36 cellular contexts compared by ENCODE assay signal in the genomic region with DNA sequence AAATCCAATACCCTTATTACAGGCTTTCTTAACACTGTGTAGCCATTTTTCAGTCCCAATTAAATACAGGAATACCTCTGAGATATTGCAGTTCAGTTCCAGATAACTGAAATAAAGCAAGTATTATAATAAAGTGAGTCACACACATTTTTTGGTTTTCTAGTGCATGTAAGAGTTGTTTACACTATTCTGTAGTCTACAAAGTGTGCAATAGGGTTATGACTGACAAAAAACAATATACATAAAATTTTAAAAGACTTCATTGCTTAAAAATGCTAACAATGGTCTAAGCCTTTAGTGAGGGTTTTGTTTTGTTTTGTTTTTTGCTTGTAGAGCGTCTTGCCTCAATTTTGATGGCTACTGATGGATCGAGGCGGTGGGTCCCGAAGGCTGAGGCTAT.
"Had no signal": no experiment of that assay in that cellular context is flagged by ENCODE, and none has a peak within 500 bp of the region (broad histone marks: within the 10 kb centered on the region; RNA-seq: fewer than 3 reads in every experiment).

No MANE protein-coding gene starts in this region.

- H3K36me3 Mint-ChIP-seq: activated naive CD4-positive, alpha-beta T cell treated with anti-CD3 and anti-CD28 coated beads, Interleukin-2, amount 10 ng/mL, durations not matched to agents 7 days and 5 days; activated naive CD8-positive, alpha-beta T cell treated with anti-CD3 and anti-CD28 coated beads, Interleukin-2, amount 10 ng/mL, durations not matched to agents 7 days and 5 days; brain; WTC11 had no signal

- H3K27me3 ChIP-seq: breast epithelium, cardiac muscle cell, colonic mucosa, esophagus squamous epithelium, foreskin keratinocyte, gastrocnemius medialis, heart left ventricle had no signal

- H3K4me3 ChIP-seq: breast epithelium, cardiac muscle cell, colonic mucosa, esophagus squamous epithelium, gastrocnemius medialis, heart left ventricle had no signal

- H3K9me3 Mint-ChIP-seq: activated naive CD4-positive, alpha-beta T cell treated with anti-CD3 and anti-CD28 coated beads, Interleukin-2, amount 10 ng/mL, durations not matched to agents 7 days and 5 days; brain had no signal

- H3K4me1 ChIP-seq: breast epithelium, colonic mucosa, esophagus squamous epithelium, foreskin keratinocyte, gastrocnemius medialis had no signal

- H3K27me3 Mint-ChIP-seq: activated CD4-positive, alpha-beta memory T cell treated with anti-CD3 and anti-CD28 coated beads, Interleukin-2, amount 10 ng/mL, durations not matched to agents 7 days and 5 days; activated CD4-positive, alpha-beta T cell treated with anti-CD3 and anti-CD28 coated beads, Interleukin-2, amount 10 ng/mL, durations not matched to agents 7 days and 5 days; activated naive CD4-positive, alpha-beta T cell treated with anti-CD3 and anti-CD28 coated beads, Interleukin-2, amount 10 ng/mL, durations not matched to agents 7 days and 5 days; activated naive CD8-positive, alpha-beta T cell treated with anti-CD3 and anti-CD28 coated beads, Interleukin-2, amount 10 ng/mL, durations not matched to agents 7 days and 5 days; activated T-cell treated with anti-CD3 and anti-CD28 coated beads, Interleukin-2, amount 50 U/mL, for 24 hours had no signal

- H3K4me3 Mint-ChIP-seq: activated CD4-positive, alpha-beta memory T cell treated with anti-CD3 and anti-CD28 coated beads, Interleukin-2, amount 10 ng/mL, durations not matched to agents 7 days and 5 days; activated CD4-positive, alpha-beta T cell treated with anti-CD3 and anti-CD28 coated beads, Interleukin-2, amount 10 ng/mL, durations not matched to agents 7 days and 5 days; activated naive CD4-positive, alpha-beta T cell treated with anti-CD3 and anti-CD28 coated beads, Interleukin-2, amount 10 ng/mL, durations not matched to agents 7 days and 5 days; activated naive CD8-positive, alpha-beta T cell treated with anti-CD3 and anti-CD28 coated beads, Interleukin-2, amount 10 ng/mL, durations not matched to agents 7 days and 5 days; activated T-cell treated with anti-CD3 and anti-CD28 coated beads, Interleukin-2, amount 50 U/mL, for 24 hours; activated T-cell treated with anti-CD3 and anti-CD28 coated beads, Interleukin-2, amount 50 U/mL, for 72 hours; brain; WTC11 had no signal

- H3K4me1 Mint-ChIP-seq: activated CD4-positive, alpha-beta memory T cell treated with anti-CD3 and anti-CD28 coated beads, Interleukin-2, amount 10 ng/mL, durations not matched to agents 7 days and 5 days; activated CD4-positive, alpha-beta T cell treated with anti-CD3 and anti-CD28 coated beads, Interleukin-2, amount 10 ng/mL, durations not matched to agents 7 days and 5 days; activated naive CD4-positive, alpha-beta T cell treated with anti-CD3 and anti-CD28 coated beads, Interleukin-2, amount 10 ng/mL, durations not matched to agents 7 days and 5 days; activated naive CD8-positive, alpha-beta T cell treated with anti-CD3 and anti-CD28 coated beads, Interleukin-2, amount 10 ng/mL, durations not matched to agents 7 days and 5 days; brain; WTC11 had no signal

- H3K27ac Mint-ChIP-seq: activated CD4-positive, alpha-beta memory T cell treated with anti-CD3 and anti-CD28 coated beads, Interleukin-2, amount 10 ng/mL, durations not matched to agents 7 days and 5 days; activated CD4-positive, alpha-beta T cell treated with anti-CD3 and anti-CD28 coated beads, Interleukin-2, amount 10 ng/mL, durations not matched to agents 7 days and 5 days; activated naive CD4-positive, alpha-beta T cell treated with anti-CD3 and anti-CD28 coated beads, Interleukin-2, amount 10 ng/mL, durations not matched to agents 7 days and 5 days; activated naive CD4-positive, alpha-beta T cell treated with anti-CD3 and anti-CD28 coated beads, Interleukin-2, amount 50 U/mL, for 72 hours; activated naive CD8-positive, alpha-beta T cell treated with anti-CD3 and anti-CD28 coated beads, Interleukin-2, amount 10 ng/mL, durations not matched to agents 7 days and 5 days; activated T-cell treated with anti-CD3 and anti-CD28 coated beads, Interleukin-2, amount 50 U/mL, for 24 hours; activated T-cell treated with anti-CD3 and anti-CD28 coated beads, Interleukin-2, amount 50 U/mL, for 72 hours; brain; WTC11 had no signal

- DNase-seq: activated CD4-positive, alpha-beta memory T cell treated with anti-CD3 and anti-CD28 coated beads, Interleukin-2, amount 10 ng/mL, durations not matched to agents 7 days and 5 days; activated CD4-positive, alpha-beta T cell treated with anti-CD3 and anti-CD28 coated beads for 1 hour; activated CD4-positive, alpha-beta T cell treated with anti-CD3 and anti-CD28 coated beads for 4 hours; activated CD4-positive, alpha-beta T cell treated with anti-CD3 and anti-CD28 coated beads, Interleukin-2, amount 10 ng/mL, durations not matched to agents 7 days and 5 days; activated CD4-positive, alpha-beta T cell treated with anti-CD3 and anti-CD28 coated beads, Interleukin-2, amount 50 U/mL, for 4 hours; activated CD8-positive, alpha-beta memory T cell treated with anti-CD3 and anti-CD28 coated beads, Interleukin-2, amount 50 U/mL, for 48 hours; activated gamma-delta T cell; activated naive CD4-positive, alpha-beta T cell; activated naive CD4-positive, alpha-beta T cell treated with anti-CD3 and anti-CD28 coated beads, Interleukin-2, amount 10 ng/mL, durations not matched to agents 7 days and 5 days; activated naive CD8-positive, alpha-beta T cell treated with anti-CD3 and anti-CD28 coated beads, Interleukin-2, amount 10 ng/mL, durations not matched to agents 7 days and 5 days; activated T-cell treated with anti-CD3 and anti-CD28 coated beads for 4 hours; activated T-cell treated with anti-CD3 and anti-CD28 coated beads, Interleukin-2, amount 50 U/mL, for 24 hours; activated T-cell treated with anti-CD3 and anti-CD28 coated beads, Interleukin-2, amount 50 U/mL, for 72 hours; amygdala; aorta; central memory CD4-positive, alpha-beta T cell; cerebellar nuclear complex; colonic mucosa; effector CD8-positive, alpha-beta T cell; esophagus squamous epithelium; foreskin keratinocyte; gastrocnemius medialis; glutamatergic neuron; heart left ventricle; hypothalamus; T-helper 2 cell had no signal

- H3K36me3 ChIP-seq: breast epithelium, cardiac muscle cell, colonic mucosa, esophagus squamous epithelium, gastrocnemius medialis, heart left ventricle had no signal

- FAIRE-seq: endometrium, endothelial cell of umbilical vein, TTC549 had no signal

- ATAC-seq: activated naive CD4-positive, alpha-beta T cell treated with anti-CD3 and anti-CD28 coated beads, Interleukin-2, amount 50 U/mL, for 72 hours; activated T-cell treated with anti-CD3 and anti-CD28 coated beads, Interleukin-2, amount 50 U/mL, for 72 hours; foreskin keratinocyte; gastrocnemius medialis; heart left ventricle; WTC11 had no signal

- H3K9me3 ChIP-seq: breast epithelium, colonic mucosa, esophagus squamous epithelium, gastrocnemius medialis, heart left ventricle had no signal

- H3K27ac ChIP-seq: breast epithelium, cardiac muscle cell, colonic mucosa, epithelial cell of prostate, esophagus squamous epithelium, foreskin keratinocyte, gastrocnemius medialis, heart left ventricle, VCaP had no signal
